Comparison of ENCODE assay signal across 1 cellular context in genomic region chr6:30877419-30878262, GRCh38.
TF ChIP-seq lines count a peak whose summit lies in the region.

No MANE protein-coding gene starts in this region.

TF ChIP-seq in HepG2, 621 proteins besides CTCF, POLR2A, EP300 and RAD21 (continued from another document and continues in another):
- TF ChIP-seq PRDM4 (CRISPR knock-in tag; IDR thresholded peaks at IDR 0.05; ENCODE audit: borderline replicate concordance) (no peak), ZNF619 (CRISPR knock-in tag; IDR thresholded peaks at IDR 0.05) (no peak), ZNF556 (CRISPR knock-in tag; IDR thresholded peaks at IDR 0.05; ENCODE audit: borderline replicate concordance) (peak; percentile 68; the same call in 1 of the 2 replicates), SRF (IDR thresholded peaks at IDR 0.05; ENCODE audit: low read depth, low read length) (no peak), ZBTB7A (CRISPR knock-in tag; IDR thresholded peaks at IDR 0.05) (no peak), FLYWCH1 (CRISPR knock-in tag; IDR thresholded peaks at IDR 0.05) (no peak), SRSF4 (IDR thresholded peaks at IDR 0.05; ENCODE audit: low read depth, low read length, poor library complexity, severe bottlenecking) (no peak), MTF1 (CRISPR knock-in tag; IDR thresholded peaks at IDR 0.05) (no peak), TIGD3 (CRISPR knock-in tag; IDR thresholded peaks at IDR 0.05; ENCODE audit: borderline replicate concordance) (no peak), IKZF5 (CRISPR knock-in tag; IDR thresholded peaks at IDR 0.05) (peak; percentile 49; the same call in 1 of the 2 replicates), ZNF124 (CRISPR knock-in tag; IDR thresholded peaks at IDR 0.05) (0 out of 2 replicates have a peak, but pooled peaks have one; percentile 45), YY1 (IDR thresholded peaks at IDR 0.05; ENCODE audit: insufficient read depth, insufficient replicate concordance, low read depth, low read length) (peak; percentile 84), ETV5 (CRISPR knock-in tag; IDR thresholded peaks at IDR 0.05; ENCODE audit: borderline replicate concordance) (peak; percentile 75), TOE1 (CRISPR knock-in tag; IDR thresholded peaks at IDR 0.05) (peak; percentile 77; the same call in 1 of the 2 replicates), XBP1 (CRISPR knock-in tag; IDR thresholded peaks at IDR 0.05) (no peak), HMG20A (CRISPR knock-in tag; IDR thresholded peaks at IDR 0.05; ENCODE audit: borderline replicate concordance) (no peak), HOXA5 (CRISPR knock-in tag; IDR thresholded peaks at IDR 0.05) (peak; percentile 56), KLF13 (CRISPR knock-in tag; IDR thresholded peaks at IDR 0.05) (no peak), RBM39 (IDR thresholded peaks at IDR 0.05; ENCODE audit: low read depth, low read length, poor library complexity, severe bottlenecking) (no peak), THAP11 (CRISPR knock-in tag; IDR thresholded peaks at IDR 0.05) (peak; percentile 74), ASH2L (IDR thresholded peaks at IDR 0.05; ENCODE audit: insufficient read length, low read depth, low read length) (peak; percentile 52), ELF1 (CRISPR knock-in tag; IDR thresholded peaks at IDR 0.05) (peak; percentile 46), CREB1 (IDR thresholded peaks at IDR 0.05) (no peak), CREB1 (CRISPR knock-in tag; IDR thresholded peaks at IDR 0.05) (no peak), EEA1 (CRISPR knock-in tag; IDR thresholded peaks at IDR 0.05; ENCODE audit: borderline replicate concordance) (0 out of 2 replicates have a peak, but pooled peaks have one; percentile 69), TP53 (CRISPR knock-in tag; conservative IDR thresholded peaks at IDR 0.05) (no peak), ZFAT (CRISPR knock-in tag; conservative IDR thresholded peaks at IDR 0.05) (no peak), GPBP1L1 (CRISPR knock-in tag; IDR thresholded peaks at IDR 0.05) (no peak), ZEB1 (IDR thresholded peaks at IDR 0.05; ENCODE audit: insufficient replicate concordance, low read depth) (no peak), PHF8 (CRISPR knock-in tag; IDR thresholded peaks at IDR 0.05) (peak; percentile 36), CCAR2 (optimal IDR thresholded peaks at IDR 0.05; ENCODE audit: low read depth, low read length) (no peak), IKZF4 (CRISPR knock-in tag; IDR thresholded peaks at IDR 0.05; ENCODE audit: borderline replicate concordance, low read depth, not compliant biosample characterization) (no peak), ZBTB3 (CRISPR knock-in tag; IDR thresholded peaks at IDR 0.05; ENCODE audit: borderline replicate concordance, low read depth) (no peak), NKX3-1 (CRISPR knock-in tag; IDR thresholded peaks at IDR 0.05) (no peak), ZFP1 (CRISPR knock-in tag; IDR thresholded peaks at IDR 0.05) (0 out of 2 replicates have a peak, but pooled peaks have one; percentile 23), ZNF674 (CRISPR knock-in tag; IDR thresholded peaks at IDR 0.05; ENCODE audit: low read depth) (no peak), ZNF446 (CRISPR knock-in tag; IDR thresholded peaks at IDR 0.05) (no peak), ONECUT2 (CRISPR knock-in tag; IDR thresholded peaks at IDR 0.05) (no peak), ZFP36L2 (CRISPR knock-in tag; IDR thresholded peaks at IDR 0.05) (no peak), CHD4 (IDR thresholded peaks at IDR 0.05; ENCODE audit: borderline replicate concordance, low read length) (no peak), ZNF10 (CRISPR knock-in tag; IDR thresholded peaks at IDR 0.05; ENCODE audit: borderline replicate concordance, low read depth) (no peak), ZNF414 (CRISPR knock-in tag; IDR thresholded peaks at IDR 0.05) (no peak), TBX3 (IDR thresholded peaks at IDR 0.05; ENCODE audit: borderline replicate concordance) (no peak), NFE2L1 (CRISPR knock-in tag; IDR thresholded peaks at IDR 0.05; ENCODE audit: borderline replicate concordance) (no peak), ZNF383 (CRISPR knock-in tag; IDR thresholded peaks at IDR 0.05; ENCODE audit: borderline replicate concordance) (no peak), TEAD3 (CRISPR knock-in tag; optimal IDR thresholded peaks at IDR 0.05; ENCODE audit: borderline replicate concordance) (peak; percentile 49), EZH2 (conservative IDR thresholded peaks at IDR 0.05; ENCODE audit: low read depth, low read length) (no peak), NFYB (CRISPR knock-in tag; IDR thresholded peaks at IDR 0.05) (no peak)
- TF ChIP-seq, protein P1, sequence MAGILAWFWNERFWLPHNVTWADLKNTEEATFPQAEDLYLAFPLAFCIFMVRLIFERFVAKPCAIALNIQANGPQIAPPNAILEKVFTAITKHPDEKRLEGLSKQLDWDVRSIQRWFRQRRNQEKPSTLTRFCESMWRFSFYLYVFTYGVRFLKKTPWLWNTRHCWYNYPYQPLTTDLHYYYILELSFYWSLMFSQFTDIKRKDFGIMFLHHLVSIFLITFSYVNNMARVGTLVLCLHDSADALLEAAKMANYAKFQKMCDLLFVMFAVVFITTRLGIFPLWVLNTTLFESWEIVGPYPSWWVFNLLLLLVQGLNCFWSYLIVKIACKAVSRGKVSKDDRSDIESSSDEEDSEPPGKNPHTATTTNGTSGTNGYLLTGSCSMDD (CRISPR knock-in tag; IDR thresholded peaks at IDR 0.05), result no peak
- TF ChIP-seq, protein P2, sequence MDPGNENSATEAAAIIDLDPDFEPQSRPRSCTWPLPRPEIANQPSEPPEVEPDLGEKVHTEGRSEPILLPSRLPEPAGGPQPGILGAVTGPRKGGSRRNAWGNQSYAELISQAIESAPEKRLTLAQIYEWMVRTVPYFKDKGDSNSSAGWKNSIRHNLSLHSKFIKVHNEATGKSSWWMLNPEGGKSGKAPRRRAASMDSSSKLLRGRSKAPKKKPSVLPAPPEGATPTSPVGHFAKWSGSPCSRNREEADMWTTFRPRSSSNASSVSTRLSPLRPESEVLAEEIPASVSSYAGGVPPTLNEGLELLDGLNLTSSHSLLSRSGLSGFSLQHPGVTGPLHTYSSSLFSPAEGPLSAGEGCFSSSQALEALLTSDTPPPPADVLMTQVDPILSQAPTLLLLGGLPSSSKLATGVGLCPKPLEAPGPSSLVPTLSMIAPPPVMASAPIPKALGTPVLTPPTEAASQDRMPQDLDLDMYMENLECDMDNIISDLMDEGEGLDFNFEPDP (CRISPR knock-in tag; conservative IDR thresholded peaks at IDR 0.05), result no peak
- TF ChIP-seq, protein P3, sequence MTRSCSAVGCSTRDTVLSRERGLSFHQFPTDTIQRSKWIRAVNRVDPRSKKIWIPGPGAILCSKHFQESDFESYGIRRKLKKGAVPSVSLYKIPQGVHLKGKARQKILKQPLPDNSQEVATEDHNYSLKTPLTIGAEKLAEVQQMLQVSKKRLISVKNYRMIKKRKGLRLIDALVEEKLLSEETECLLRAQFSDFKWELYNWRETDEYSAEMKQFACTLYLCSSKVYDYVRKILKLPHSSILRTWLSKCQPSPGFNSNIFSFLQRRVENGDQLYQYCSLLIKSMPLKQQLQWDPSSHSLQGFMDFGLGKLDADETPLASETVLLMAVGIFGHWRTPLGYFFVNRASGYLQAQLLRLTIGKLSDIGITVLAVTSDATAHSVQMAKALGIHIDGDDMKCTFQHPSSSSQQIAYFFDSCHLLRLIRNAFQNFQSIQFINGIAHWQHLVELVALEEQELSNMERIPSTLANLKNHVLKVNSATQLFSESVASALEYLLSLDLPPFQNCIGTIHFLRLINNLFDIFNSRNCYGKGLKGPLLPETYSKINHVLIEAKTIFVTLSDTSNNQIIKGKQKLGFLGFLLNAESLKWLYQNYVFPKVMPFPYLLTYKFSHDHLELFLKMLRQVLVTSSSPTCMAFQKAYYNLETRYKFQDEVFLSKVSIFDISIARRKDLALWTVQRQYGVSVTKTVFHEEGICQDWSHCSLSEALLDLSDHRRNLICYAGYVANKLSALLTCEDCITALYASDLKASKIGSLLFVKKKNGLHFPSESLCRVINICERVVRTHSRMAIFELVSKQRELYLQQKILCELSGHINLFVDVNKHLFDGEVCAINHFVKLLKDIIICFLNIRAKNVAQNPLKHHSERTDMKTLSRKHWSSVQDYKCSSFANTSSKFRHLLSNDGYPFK (CRISPR knock-in tag; IDR thresholded peaks at IDR 0.05; ENCODE audit: borderline replicate concordance), result no peak
- TF ChIP-seq, protein P4, sequence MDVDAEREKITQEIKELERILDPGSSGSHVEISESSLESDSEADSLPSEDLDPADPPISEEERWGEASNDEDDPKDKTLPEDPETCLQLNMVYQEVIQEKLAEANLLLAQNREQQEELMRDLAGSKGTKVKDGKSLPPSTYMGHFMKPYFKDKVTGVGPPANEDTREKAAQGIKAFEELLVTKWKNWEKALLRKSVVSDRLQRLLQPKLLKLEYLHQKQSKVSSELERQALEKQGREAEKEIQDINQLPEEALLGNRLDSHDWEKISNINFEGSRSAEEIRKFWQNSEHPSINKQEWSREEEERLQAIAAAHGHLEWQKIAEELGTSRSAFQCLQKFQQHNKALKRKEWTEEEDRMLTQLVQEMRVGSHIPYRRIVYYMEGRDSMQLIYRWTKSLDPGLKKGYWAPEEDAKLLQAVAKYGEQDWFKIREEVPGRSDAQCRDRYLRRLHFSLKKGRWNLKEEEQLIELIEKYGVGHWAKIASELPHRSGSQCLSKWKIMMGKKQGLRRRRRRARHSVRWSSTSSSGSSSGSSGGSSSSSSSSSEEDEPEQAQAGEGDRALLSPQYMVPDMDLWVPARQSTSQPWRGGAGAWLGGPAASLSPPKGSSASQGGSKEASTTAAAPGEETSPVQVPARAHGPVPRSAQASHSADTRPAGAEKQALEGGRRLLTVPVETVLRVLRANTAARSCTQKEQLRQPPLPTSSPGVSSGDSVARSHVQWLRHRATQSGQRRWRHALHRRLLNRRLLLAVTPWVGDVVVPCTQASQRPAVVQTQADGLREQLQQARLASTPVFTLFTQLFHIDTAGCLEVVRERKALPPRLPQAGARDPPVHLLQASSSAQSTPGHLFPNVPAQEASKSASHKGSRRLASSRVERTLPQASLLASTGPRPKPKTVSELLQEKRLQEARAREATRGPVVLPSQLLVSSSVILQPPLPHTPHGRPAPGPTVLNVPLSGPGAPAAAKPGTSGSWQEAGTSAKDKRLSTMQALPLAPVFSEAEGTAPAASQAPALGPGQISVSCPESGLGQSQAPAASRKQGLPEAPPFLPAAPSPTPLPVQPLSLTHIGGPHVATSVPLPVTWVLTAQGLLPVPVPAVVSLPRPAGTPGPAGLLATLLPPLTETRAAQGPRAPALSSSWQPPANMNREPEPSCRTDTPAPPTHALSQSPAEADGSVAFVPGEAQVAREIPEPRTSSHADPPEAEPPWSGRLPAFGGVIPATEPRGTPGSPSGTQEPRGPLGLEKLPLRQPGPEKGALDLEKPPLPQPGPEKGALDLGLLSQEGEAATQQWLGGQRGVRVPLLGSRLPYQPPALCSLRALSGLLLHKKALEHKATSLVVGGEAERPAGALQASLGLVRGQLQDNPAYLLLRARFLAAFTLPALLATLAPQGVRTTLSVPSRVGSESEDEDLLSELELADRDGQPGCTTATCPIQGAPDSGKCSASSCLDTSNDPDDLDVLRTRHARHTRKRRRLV (CRISPR knock-in tag; IDR thresholded peaks at IDR 0.05), result no peak
- TF ChIP-seq, protein P5, sequence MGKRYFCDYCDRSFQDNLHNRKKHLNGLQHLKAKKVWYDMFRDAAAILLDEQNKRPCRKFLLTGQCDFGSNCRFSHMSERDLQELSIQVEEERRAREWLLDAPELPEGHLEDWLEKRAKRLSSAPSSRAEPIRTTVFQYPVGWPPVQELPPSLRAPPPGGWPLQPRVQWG (CRISPR knock-in tag; IDR thresholded peaks at IDR 0.05; ENCODE audit: borderline replicate concordance, low read depth), result no peak
